ENCODE assay signal across 21 cellular contexts in the genomic region with DNA sequence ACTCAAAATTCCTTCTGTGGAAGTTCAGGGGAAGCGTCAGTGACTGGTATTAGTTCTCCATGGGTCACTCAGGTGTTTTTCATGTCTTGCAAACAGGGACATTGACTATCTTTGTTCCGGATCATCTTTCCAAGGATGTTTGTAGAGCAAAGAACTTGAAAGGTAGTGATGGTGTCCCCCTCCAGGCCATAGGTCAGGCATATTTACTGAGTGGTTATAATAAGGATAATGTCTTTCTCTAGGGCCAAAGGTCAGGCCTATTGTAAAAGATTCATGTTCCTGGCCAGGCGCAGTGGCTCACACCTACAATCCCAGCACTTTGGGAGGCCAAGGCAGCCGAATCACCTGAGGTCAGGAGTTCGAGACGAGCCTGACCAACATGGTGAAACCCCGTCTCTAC.
"Had no signal": no experiment of that assay in that cellular context is flagged by ENCODE, and none has a peak within 500 bp of the region (broad histone marks: within the 10 kb centered on the region; RNA-seq: fewer than 3 reads in every experiment).

No MANE protein-coding gene starts in this region.

- H3K4me3 ChIP-seq: coronary artery, dorsolateral prefrontal cortex, esophagus muscularis mucosa, gastroesophageal sphincter, heart left ventricle, hepatocyte, left lung, lower lobe of right lung had no signal

- H3K79me2 ChIP-seq: hepatocyte had no signal

- H3K4me1 ChIP-seq: esophagus muscularis mucosa, gastroesophageal sphincter, heart left ventricle, left lung, lower lobe of right lung had no signal

- H3K27ac ChIP-seq: coronary artery, dorsolateral prefrontal cortex, esophagus muscularis mucosa, foreskin keratinocyte, gastroesophageal sphincter, heart left ventricle, hepatocyte, left lung, lower lobe of right lung had no signal

- ATAC-seq: foreskin keratinocyte, gastroesophageal sphincter, heart left ventricle, left lung, left ventricle myocardium superior, lower lobe of right lung had no signal

- H3K36me3 ChIP-seq: esophagus muscularis mucosa, gastroesophageal sphincter, heart left ventricle, left lung, lower lobe of right lung had no signal

- DNase-seq: dermis blood vessel endothelial cell; dorsolateral prefrontal cortex; effector CD4-positive, alpha-beta T cell; effector memory CD4-positive, alpha-beta T cell; foreskin keratinocyte; heart left ventricle; hypothalamus; immature natural killer cell; islet precursor cell; kidney; kidney glomerular epithelial cell; left lung; left ventricle myocardium superior; lower lobe of right lung; mesenchymal stem cell had no signal

- H3K4me2 ChIP-seq: hepatocyte had no signal

- H3K9me3 ChIP-seq: esophagus muscularis mucosa, gastroesophageal sphincter, heart left ventricle, lower lobe of right lung had no signal

- H3K27me3 ChIP-seq: gastroesophageal sphincter, heart left ventricle, hepatocyte, left lung had no signal

- FAIRE-seq: endothelial cell of umbilical vein, frontal cortex, kidney had no signal

- H2AFZ ChIP-seq: hepatocyte had no signal
